In the genomic region with DNA sequence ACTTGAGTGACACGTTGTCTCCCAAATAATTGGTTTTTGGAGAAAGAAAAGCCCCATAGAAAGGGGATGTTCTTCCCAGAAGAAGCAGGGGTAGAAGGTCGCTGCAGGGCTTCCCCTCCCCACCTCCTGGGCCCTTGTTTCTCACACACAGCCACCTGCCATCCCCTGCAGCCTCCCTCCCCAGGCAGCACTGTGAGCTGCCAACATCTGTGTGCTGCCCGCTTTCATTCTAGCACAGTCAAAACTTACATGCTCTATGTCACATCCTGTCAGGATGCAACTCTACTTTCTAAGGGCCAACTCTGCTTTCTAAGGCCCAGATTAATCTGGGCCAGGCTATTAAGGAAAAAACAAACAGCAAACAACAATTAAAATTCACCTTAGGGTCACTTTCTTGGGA, we compare ENCODE assay signal across 9 cellular contexts.
DNase-seq lines count a peak whose midpoint lies in the region; ATAC-seq and TF ChIP-seq lines count a peak whose summit lies in the region.
"Had no signal": no experiment of that assay in that cellular context is flagged by ENCODE, and none has a peak within 500 bp of the region (broad histone marks: within the 10 kb centered on the region; RNA-seq: fewer than 3 reads in every experiment).

No MANE protein-coding gene starts in this region.

- TF ChIP-seq CTCF in osteocyte (IDR thresholded peaks at IDR 0.05) = no peak

- no peak overlapping the region for H3K4me3 ChIP-seq in Jurkat, Clone E6-1 (ENCODE audit: low read length)

- H3K27ac Mint-ChIP-seq in osteocyte (ENCODE audit: unreplicated experiment) = peak overlapping the region; percentile 61

- H3K4me1 Mint-ChIP-seq in osteocyte (ENCODE audit: unreplicated experiment) = peaks cover 53% of the 10 kb centered on the region

- no peaks in the 10 kb centered on the region for H3K9me3 Mint-ChIP-seq in osteocyte (ENCODE audit: unreplicated experiment)

- H3K36me3 Mint-ChIP-seq in osteocyte (ENCODE audit: unreplicated experiment) = no peaks in the 10 kb centered on the region

- peak; percentile 90 for ATAC-seq in HG02763 (IDR thresholded peaks at IDR 0.05; ENCODE audit: unreplicated experiment)
- no peak for ATAC-seq in activated CD4-positive, CD25-positive, alpha-beta regulatory T cell treated with anti-CD3 and anti-CD28 coated beads, Interleukin-2, amount 50 U/mL, for 24 hours

- no peaks in the 10 kb centered on the region for H3K27me3 Mint-ChIP-seq in osteocyte (ENCODE audit: unreplicated experiment)

- peak; percentile 19 for DNase-seq in GM19238 (ENCODE audit: insufficient read length, low spot score)
- peak; percentile 22 for DNase-seq in Jurkat, Clone E6-1 (ENCODE audit: low read depth, low spot score)
- no peak for DNase-seq in osteocyte (ENCODE audit: extremely low spot score, unreplicated experiment)
- DNase-seq in retina = no peak
- no peak for DNase-seq in COLO829 (ENCODE audit: low spot score)
- DNase-seq: OCI-M1; stimulated activated naive CD4-positive, alpha-beta T cell had no signal

- H3K4me3 Mint-ChIP-seq in osteocyte (ENCODE audit: unreplicated experiment) = no peak overlapping the region

Comparison
In these comparisons a context has a peak if more than half of its experiments do, and no peak if none do; other contexts are left out.
1. DNase-seq: peak in GM19238 (single experiment) and Jurkat, Clone E6-1 (single experiment); none in osteocyte (single experiment), retina (single experiment) and COLO829 (single experiment).